Comparison of ENCODE assay signal across 1 cellular context in the genomic region with DNA sequence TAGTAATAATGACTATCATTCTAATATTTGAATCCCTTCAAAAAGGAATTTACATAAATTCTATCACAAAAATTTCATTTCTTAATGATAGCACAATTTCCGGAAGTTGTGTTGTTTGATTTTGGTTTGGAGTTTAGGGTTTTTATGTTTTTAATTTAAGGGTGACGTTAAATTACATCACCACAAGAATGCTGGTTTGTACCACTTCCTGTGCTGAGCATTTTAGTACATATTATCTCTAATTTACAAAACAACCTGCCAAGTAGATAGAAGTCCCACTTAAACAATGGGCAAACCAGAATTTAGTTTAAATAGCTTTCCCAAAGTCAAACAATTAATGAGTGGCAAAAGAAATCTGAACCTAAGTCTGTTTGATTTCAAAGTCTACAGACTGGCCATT.
TF ChIP-seq lines count a peak whose summit lies in the region.

No MANE protein-coding gene starts in this region.

TF ChIP-seq in HepG2, 621 proteins besides CTCF, POLR2A, EP300 and RAD21 (continued from another document):
- TF ChIP-seq, protein P1, sequence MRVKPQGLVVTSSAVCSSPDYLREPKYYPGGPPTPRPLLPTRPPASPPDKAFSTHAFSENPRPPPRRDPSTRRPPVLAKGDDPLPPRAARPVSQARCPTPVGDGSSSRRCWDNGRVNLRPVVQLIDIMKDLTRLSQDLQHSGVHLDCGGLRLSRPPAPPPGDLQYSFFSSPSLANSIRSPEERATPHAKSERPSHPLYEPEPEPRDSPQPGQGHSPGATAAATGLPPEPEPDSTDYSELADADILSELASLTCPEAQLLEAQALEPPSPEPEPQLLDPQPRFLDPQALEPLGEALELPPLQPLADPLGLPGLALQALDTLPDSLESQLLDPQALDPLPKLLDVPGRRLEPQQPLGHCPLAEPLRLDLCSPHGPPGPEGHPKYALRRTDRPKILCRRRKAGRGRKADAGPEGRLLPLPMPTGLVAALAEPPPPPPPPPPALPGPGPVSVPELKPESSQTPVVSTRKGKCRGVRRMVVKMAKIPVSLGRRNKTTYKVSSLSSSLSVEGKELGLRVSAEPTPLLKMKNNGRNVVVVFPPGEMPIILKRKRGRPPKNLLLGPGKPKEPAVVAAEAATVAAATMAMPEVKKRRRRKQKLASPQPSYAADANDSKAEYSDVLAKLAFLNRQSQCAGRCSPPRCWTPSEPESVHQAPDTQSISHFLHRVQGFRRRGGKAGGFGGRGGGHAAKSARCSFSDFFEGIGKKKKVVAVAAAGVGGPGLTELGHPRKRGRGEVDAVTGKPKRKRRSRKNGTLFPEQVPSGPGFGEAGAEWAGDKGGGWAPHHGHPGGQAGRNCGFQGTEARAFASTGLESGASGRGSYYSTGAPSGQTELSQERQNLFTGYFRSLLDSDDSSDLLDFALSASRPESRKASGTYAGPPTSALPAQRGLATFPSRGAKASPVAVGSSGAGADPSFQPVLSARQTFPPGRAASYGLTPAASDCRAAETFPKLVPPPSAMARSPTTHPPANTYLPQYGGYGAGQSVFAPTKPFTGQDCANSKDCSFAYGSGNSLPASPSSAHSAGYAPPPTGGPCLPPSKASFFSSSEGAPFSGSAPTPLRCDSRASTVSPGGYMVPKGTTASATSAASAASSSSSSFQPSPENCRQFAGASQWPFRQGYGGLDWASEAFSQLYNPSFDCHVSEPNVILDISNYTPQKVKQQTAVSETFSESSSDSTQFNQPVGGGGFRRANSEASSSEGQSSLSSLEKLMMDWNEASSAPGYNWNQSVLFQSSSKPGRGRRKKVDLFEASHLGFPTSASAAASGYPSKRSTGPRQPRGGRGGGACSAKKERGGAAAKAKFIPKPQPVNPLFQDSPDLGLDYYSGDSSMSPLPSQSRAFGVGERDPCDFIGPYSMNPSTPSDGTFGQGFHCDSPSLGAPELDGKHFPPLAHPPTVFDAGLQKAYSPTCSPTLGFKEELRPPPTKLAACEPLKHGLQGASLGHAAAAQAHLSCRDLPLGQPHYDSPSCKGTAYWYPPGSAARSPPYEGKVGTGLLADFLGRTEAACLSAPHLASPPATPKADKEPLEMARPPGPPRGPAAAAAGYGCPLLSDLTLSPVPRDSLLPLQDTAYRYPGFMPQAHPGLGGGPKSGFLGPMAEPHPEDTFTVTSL (CRISPR knock-in tag; IDR thresholded peaks at IDR 0.05; ENCODE audit: borderline replicate concordance): no peak
- no peak for TF ChIP-seq IKZF1 (IDR thresholded peaks at IDR 0.05)
- no peak for TF ChIP-seq PAX8 (CRISPR knock-in tag; IDR thresholded peaks at IDR 0.05; ENCODE audit: borderline replicate concordance)
- TF ChIP-seq ZNF550 (CRISPR knock-in tag; IDR thresholded peaks at IDR 0.05; ENCODE audit: borderline replicate concordance): no peak
- TF ChIP-seq KMT2B (CRISPR knock-in tag; IDR thresholded peaks at IDR 0.05): no peak
- TF ChIP-seq NFE2L1 (CRISPR knock-in tag; IDR thresholded peaks at IDR 0.05; ENCODE audit: borderline replicate concordance): no peak
- TF ChIP-seq ZZZ3 (CRISPR knock-in tag; IDR thresholded peaks at IDR 0.05; ENCODE audit: borderline replicate concordance): no peak
- no peak for TF ChIP-seq ZNF431 (CRISPR knock-in tag; IDR thresholded peaks at IDR 0.05; ENCODE audit: borderline replicate concordance, low read depth)
- no peak for TF ChIP-seq SMAD1 (CRISPR knock-in tag; IDR thresholded peaks at IDR 0.05; ENCODE audit: borderline replicate concordance, low read depth)
- no peak for TF ChIP-seq ZSCAN30 (CRISPR knock-in tag; IDR thresholded peaks at IDR 0.05)
- TF ChIP-seq ERF (CRISPR knock-in tag; IDR thresholded peaks at IDR 0.05): no peak
- TF ChIP-seq, protein P2, sequence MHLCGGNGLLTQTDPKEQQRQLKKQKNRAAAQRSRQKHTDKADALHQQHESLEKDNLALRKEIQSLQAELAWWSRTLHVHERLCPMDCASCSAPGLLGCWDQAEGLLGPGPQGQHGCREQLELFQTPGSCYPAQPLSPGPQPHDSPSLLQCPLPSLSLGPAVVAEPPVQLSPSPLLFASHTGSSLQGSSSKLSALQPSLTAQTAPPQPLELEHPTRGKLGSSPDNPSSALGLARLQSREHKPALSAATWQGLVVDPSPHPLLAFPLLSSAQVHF (CRISPR knock-in tag; IDR thresholded peaks at IDR 0.05): no peak
- TF ChIP-seq PRMT3 (CRISPR knock-in tag; IDR thresholded peaks at IDR 0.05; ENCODE audit: borderline replicate concordance, low read depth): no peak
- no peak for TF ChIP-seq FOXP1 (IDR thresholded peaks at IDR 0.05)
- no peak for TF ChIP-seq FOXP1 (CRISPR knock-in tag; IDR thresholded peaks at IDR 0.05)
- no peak for TF ChIP-seq ZNF24 (IDR thresholded peaks at IDR 0.05)
- TF ChIP-seq, protein P3, sequence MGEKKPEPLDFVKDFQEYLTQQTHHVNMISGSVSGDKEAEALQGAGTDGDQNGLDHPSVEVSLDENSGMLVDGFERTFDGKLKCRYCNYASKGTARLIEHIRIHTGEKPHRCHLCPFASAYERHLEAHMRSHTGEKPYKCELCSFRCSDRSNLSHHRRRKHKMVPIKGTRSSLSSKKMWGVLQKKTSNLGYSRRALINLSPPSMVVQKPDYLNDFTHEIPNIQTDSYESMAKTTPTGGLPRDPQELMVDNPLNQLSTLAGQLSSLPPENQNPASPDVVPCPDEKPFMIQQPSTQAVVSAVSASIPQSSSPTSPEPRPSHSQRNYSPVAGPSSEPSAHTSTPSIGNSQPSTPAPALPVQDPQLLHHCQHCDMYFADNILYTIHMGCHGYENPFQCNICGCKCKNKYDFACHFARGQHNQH (CRISPR knock-in tag; IDR thresholded peaks at IDR 0.05): no peak
- TF ChIP-seq ATF1 (CRISPR knock-in tag; IDR thresholded peaks at IDR 0.05): no peak
- TF ChIP-seq ZFAT (CRISPR knock-in tag; conservative IDR thresholded peaks at IDR 0.05): no peak
- TF ChIP-seq, protein P4, sequence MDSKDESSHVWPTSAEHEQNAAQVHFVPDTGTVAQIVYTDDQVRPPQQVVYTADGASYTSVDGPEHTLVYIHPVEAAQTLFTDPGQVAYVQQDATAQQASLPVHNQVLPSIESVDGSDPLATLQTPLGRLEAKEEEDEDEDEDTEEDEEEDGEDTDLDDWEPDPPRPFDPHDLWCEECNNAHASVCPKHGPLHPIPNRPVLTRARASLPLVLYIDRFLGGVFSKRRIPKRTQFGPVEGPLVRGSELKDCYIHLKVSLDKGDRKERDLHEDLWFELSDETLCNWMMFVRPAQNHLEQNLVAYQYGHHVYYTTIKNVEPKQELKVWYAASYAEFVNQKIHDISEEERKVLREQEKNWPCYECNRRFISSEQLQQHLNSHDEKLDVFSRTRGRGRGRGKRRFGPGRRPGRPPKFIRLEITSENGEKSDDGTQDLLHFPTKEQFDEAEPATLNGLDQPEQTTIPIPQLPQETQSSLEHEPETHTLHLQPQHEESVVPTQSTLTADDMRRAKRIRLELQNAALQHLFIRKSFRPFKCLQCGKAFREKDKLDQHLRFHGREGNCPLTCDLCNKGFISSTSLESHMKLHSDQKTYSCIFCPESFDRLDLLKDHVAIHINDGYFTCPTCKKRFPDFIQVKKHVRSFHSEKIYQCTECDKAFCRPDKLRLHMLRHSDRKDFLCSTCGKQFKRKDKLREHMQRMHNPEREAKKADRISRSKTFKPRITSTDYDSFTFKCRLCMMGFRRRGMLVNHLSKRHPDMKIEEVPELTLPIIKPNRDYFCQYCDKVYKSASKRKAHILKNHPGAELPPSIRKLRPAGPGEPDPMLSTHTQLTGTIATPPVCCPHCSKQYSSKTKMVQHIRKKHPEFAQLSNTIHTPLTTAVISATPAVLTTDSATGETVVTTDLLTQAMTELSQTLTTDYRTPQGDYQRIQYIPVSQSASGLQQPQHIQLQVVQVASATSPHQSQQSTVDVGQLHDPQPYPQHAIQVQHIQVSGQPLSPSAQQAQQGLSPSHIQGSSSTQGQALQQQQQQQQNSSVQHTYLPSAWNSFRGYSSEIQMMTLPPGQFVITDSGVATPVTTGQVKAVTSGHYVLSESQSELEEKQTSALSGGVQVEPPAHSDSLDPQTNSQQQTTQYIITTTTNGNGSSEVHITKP (CRISPR knock-in tag; IDR thresholded peaks at IDR 0.05; ENCODE audit: low read depth): no peak
